Comparison of ENCODE assay signal across 30 cellular contexts in genomic region chr17:39579318-39580081, GRCh38. TPM values are rescaled to one million over a fixed set of nuclear protein-coding genes. Genes with fewer than 3 reads are reported as not detected.
A peak's percentile ranks its signal among the peaks of the same experiment; 100 is the strongest.
DNase-seq lines count a peak whose midpoint lies in the region; ATAC-seq and TF ChIP-seq lines count a peak whose summit lies in the region.
"Had no signal": no experiment of that assay in that cellular context is flagged by ENCODE, and none has a peak within 500 bp of the region (broad histone marks: within the 10 kb centered on the region; RNA-seq: fewer than 3 reads in every experiment).

No MANE protein-coding gene starts in this region.

- ATAC-seq in HG03159 (IDR thresholded peaks at IDR 0.05; ENCODE audit: unreplicated experiment) = no peak
- ATAC-seq: activated CD8-positive, alpha-beta T cell treated with anti-CD3 and anti-CD28 coated beads for 36 hours; effector memory CD8-positive, alpha-beta T cell; natural killer cell had no signal

- no peaks in the 10 kb centered on the region for H3K79me2 ChIP-seq in mesendoderm (ENCODE audit: control insufficient read depth, insufficient read depth, low read length)

- H3K9me3 ChIP-seq in spleen = no peaks in the 10 kb centered on the region
- H3K9me3 ChIP-seq: SJCRH30, uterus had no signal

- in situ Hi-C loops in GM13976 (cut with MboI; ENCODE audit: low sequenced_read_pairs, unreplicated experiment) = no loop called here

- H3K18ac ChIP-seq in mesendoderm (ENCODE audit: low read length) = no peak overlapping the region

- H3K56ac ChIP-seq in mesendoderm (ENCODE audit: low read length) = peak overlapping the region; percentile 62

- no peak overlapping the region for H3K27ac ChIP-seq in mesendoderm (ENCODE audit: low read depth, low read length)
- H3K27ac ChIP-seq in spleen = no peak overlapping the region
- H3K27ac ChIP-seq: SJCRH30, uterus, VCaP had no signal

- no peak overlapping the region for H2BK120ac ChIP-seq in mesendoderm (ENCODE audit: low read depth, low read length)

- DNase-seq in D341Med (ENCODE audit: low spot score) = peak; percentile 41
- DNase-seq in NCI-H1092 (lab: John Stamatoyannopoulos, UW) = peak; percentile 65
- DNase-seq in fibroblast of pulmonary artery (ENCODE audit: low read depth) = peak; percentile 10
- DNase-seq in mesendoderm = peak; percentile 32
- no peak for DNase-seq in superior temporal gyrus (ENCODE audit: extremely low spot score)
- no peak for DNase-seq in GM13976 (ENCODE audit: low spot score)
- DNase-seq in spleen = no peak
- DNase-seq: ACHN; activated CD8-positive, alpha-beta T cell treated with anti-CD3 and anti-CD28 coated beads for 36 hours; activated naive CD4-positive, alpha-beta T cell treated with anti-CD3 and anti-CD28 coated beads for 36 hours; activated T-cell treated with anti-CD3 and anti-CD28 coated beads, Interleukin-2, amount 50 U/mL, for 24 hours; effector memory CD8-positive, alpha-beta T cell; head of caudate nucleus; natural killer cell; NCI-H2029; NCI-H524 treated with DMSO at 0.1 percent for 48 hours; SJCRH30 had no signal

- H3K4me3 ChIP-seq in fibroblast of pulmonary artery (replicated peaks; ENCODE audit: low read depth, low read length) = no peak overlapping the region
- no peak overlapping the region for H3K4me3 ChIP-seq in mesendoderm (ENCODE audit: low read length)
- no peak overlapping the region for H3K4me3 ChIP-seq in spleen
- H3K4me3 ChIP-seq: SJCRH30, uterus had no signal

- no peak overlapping the region for H3K4ac ChIP-seq in mesendoderm (ENCODE audit: low read depth, low read length)

- intact Hi-C loops in spleen (cut with DNase I; ENCODE audit: low total_unique reads) = no loop called here

- peaks cover 4% of the 10 kb centered on the region for H3K4me1 ChIP-seq in mesendoderm (ENCODE audit: control insufficient read depth, low read depth, low read length)
- H3K4me1 ChIP-seq in spleen = peaks cover 0 to 12% (median 0%) of the 10 kb centered on the region in 6 donors
- H3K4me1 ChIP-seq: SJCRH30, uterus had no signal

- no peak for TF ChIP-seq POLR2A in spleen (IDR thresholded peaks at IDR 0.05)

- no peak overlapping the region for H4K5ac ChIP-seq in mesendoderm (ENCODE audit: low read length)

- H2BK5ac ChIP-seq in mesendoderm (ENCODE audit: low read length) = no peak overlapping the region

- H3K27me3 ChIP-seq in mesendoderm (ENCODE audit: insufficient read depth, low read length, poor library complexity) (no peaks in the 10 kb centered on the region), spleen (replicated peaks in 1 of 7) (peaks cover 0 to 3% (median 0%) of the 10 kb centered on the region in 7 donors)
- H3K27me3 ChIP-seq: uterus had no signal

- no peaks in the 10 kb centered on the region for H3K79me1 ChIP-seq in mesendoderm (ENCODE audit: low read length)

- no peak overlapping the region for H2AK5ac ChIP-seq in mesendoderm (ENCODE audit: low read length)

- H3K9ac ChIP-seq in mesendoderm (ENCODE audit: low read length) = peak overlapping the region; percentile 29

- H4K8ac ChIP-seq in mesendoderm (ENCODE audit: low read depth, low read length) = no peak overlapping the region

- no peaks in the 10 kb centered on the region for H3K36me3 ChIP-seq in mesendoderm (ENCODE audit: control insufficient read depth, insufficient read depth, low read length)
- no peaks in the 10 kb centered on the region for H3K36me3 ChIP-seq in spleen
- H3K36me3 ChIP-seq: SJCRH30, uterus had no signal

- no peak for TF ChIP-seq CTCF in fibroblast of pulmonary artery (IDR thresholded peaks at IDR 0.05; ENCODE audit: low read length, missing control alignments)
- TF ChIP-seq CTCF in GM13976 (IDR thresholded peaks at IDR 0.05; ENCODE audit: borderline replicate concordance, control extremely low read depth, extremely low read depth, insufficient read depth, missing control alignments) = no peak
- no peak for TF ChIP-seq CTCF in spleen (IDR thresholded peaks at IDR 0.05 in 8 of 11, conservative IDR thresholded peaks at IDR 0.05 in 3 of 11)

- no peak overlapping the region for H2BK15ac ChIP-seq in mesendoderm (replicated peaks; ENCODE audit: low read depth)

- no peak overlapping the region for H3K23ac ChIP-seq in mesendoderm (ENCODE audit: low read length)

- H3K4me2 ChIP-seq in mesendoderm (ENCODE audit: low read length) = no peak overlapping the region

- WGBS in mesendoderm (ENCODE audit: extremely low coverage, insufficient coverage, low lambda C conversion rate) = no CpG with 5 or more reads among the region's 8 CpGs
- 67 to 79% (median 71%) methylated on average over 8 of the region's 8 CpGs for WGBS in spleen, 5 donors

RNA-seq across cellular contexts. Expression of gene NEUROD2, which starts 28.2 kb away (rescaled TPM):
- 0.01 TPM for polyA plus RNA-seq in mesendoderm (2013, experiment 1 of 2)
- 0.01 TPM for polyA plus RNA-seq in mesendoderm (2013, experiment 2 of 2)
- total RNA-seq in spleen = not detected
- under 1 TPM in 2 of 3 donors, not detected in 1; under 0.01 to 0.03 TPM for polyA plus RNA-seq in spleen
- total RNA-seq: activated CD8-positive, alpha-beta T cell treated with anti-CD3 and anti-CD28 coated beads for 36 hours; activated naive CD4-positive, alpha-beta T cell treated with anti-CD3 and anti-CD28 coated beads for 36 hours; astrocyte; chondrocyte; fibroblast of lung; mesenteric fat pad; natural killer cell; pulmonary artery endothelial cell; SJCRH30; subcutaneous adipose tissue; T-helper 1 cell treated with Interleukin-12 subunit alpha and Interleukin-12 subunit beta and Interleukin-4 antibody, amounts not matched to agents 30 ng/mL and 1 ng/mL, for 36 hours; uterus had no signal
- polyA plus RNA-seq: CD14-positive monocyte, fibroblast of lung, IgD-negative memory B cell, keratinocyte had no signal

RNA-seq across cellular contexts. Expression of gene PPP1R1B, which starts 47.3 kb away (rescaled TPM):
- polyA plus RNA-seq in mesendoderm (2013, experiment 1 of 2) = 1.7 TPM
- polyA plus RNA-seq in mesendoderm (2013, experiment 2 of 2) = 1.8 TPM
- not detected for total RNA-seq in spleen
- polyA plus RNA-seq in spleen = under 1 TPM in 2 of 3 donors, not detected in 1; 0.06 to 0.26 TPM
- total RNA-seq: activated CD8-positive, alpha-beta T cell treated with anti-CD3 and anti-CD28 coated beads for 36 hours; natural killer cell; pulmonary artery endothelial cell; SJCRH30; T-helper 1 cell treated with Interleukin-12 subunit alpha and Interleukin-12 subunit beta and Interleukin-4 antibody, amounts not matched to agents 30 ng/mL and 1 ng/mL, for 36 hours had no signal
- polyA plus RNA-seq: CD14-positive monocyte, IgD-negative memory B cell had no signal

RNA-seq across cellular contexts. Expression of gene STARD3, which starts 57.4 kb away (rescaled TPM):
- polyA plus RNA-seq in mesendoderm (2013, experiment 1 of 2) = 48.2 TPM
- polyA plus RNA-seq in mesendoderm (2013, experiment 2 of 2) = 45.8 TPM
- 100 to 1,000 TPM in 3 of 7 donors, 10 to 100 TPM in 4; 73.9 to 166 (median 98.7) TPM for total RNA-seq in spleen
- 100 to 1,000 TPM in 2 of 3 donors, 10 to 100 TPM in 1; 59.5 to 119 (median 102) TPM for polyA plus RNA-seq in spleen

Comparison
In these comparisons a context has a peak if more than half of its experiments do, and no peak if none do; other contexts are left out.
1. DNase-seq: peak in D341Med (single experiment), NCI-H1092 (single experiment), fibroblast of pulmonary artery (single experiment) and mesendoderm (single experiment); none in superior temporal gyrus (single experiment), GM13976 (single experiment) and spleen (single experiment).